ENCODE assay signal across 21 cellular contexts in the genomic region with DNA sequence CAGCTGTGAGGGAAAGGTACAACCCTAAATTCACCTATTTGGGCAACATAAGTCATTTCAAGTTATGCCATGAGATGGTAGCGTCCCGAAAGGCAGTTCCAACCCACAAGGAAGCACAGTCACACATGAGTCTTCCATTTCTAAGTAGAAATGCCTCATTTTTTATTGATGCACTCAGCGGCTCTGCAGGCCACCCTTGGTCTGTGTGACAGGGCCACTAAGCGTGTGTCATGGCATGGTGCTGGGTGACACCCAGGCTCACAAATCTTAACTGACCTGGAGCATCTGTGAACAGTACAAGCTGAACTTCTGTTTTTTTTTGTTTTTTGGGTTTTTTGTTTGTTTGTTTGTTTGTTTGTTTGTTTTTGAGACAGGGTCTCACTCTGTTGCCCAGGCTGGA. TPM values are rescaled to one million over a fixed set of nuclear protein-coding genes. Genes with fewer than 3 reads are reported as not detected.
DNase-seq lines count a peak whose midpoint lies in the region; ATAC-seq and TF ChIP-seq lines count a peak whose summit lies in the region.
"Had no signal": no experiment of that assay in that cellular context is flagged by ENCODE, and none has a peak within 500 bp of the region (broad histone marks: within the 10 kb centered on the region; RNA-seq: fewer than 3 reads in every experiment).

No MANE protein-coding gene starts in this region.

- H3K4me3 ChIP-seq in RWPE2 (ENCODE audit: severe bottlenecking) (no peak overlapping the region), esophagus muscularis mucosa (no peak overlapping the region), gastrocnemius medialis (no peak overlapping the region), prostate gland (no peak overlapping the region)
- H3K4me3 ChIP-seq: cardiac muscle cell, neural progenitor cell, testis had no signal

- H3K9me3 ChIP-seq in RWPE2 (ENCODE audit: severe bottlenecking) (no peaks in the 10 kb centered on the region), esophagus muscularis mucosa (no peaks in the 10 kb centered on the region), gastrocnemius medialis (no peaks in the 10 kb centered on the region), prostate gland (no peaks in the 10 kb centered on the region)
- H3K9me3 ChIP-seq: testis had no signal

- no peak for ATAC-seq in RWPE2 (ENCODE audit: low read depth)
- no peak for ATAC-seq in gastrocnemius medialis
- ATAC-seq: activated T-cell treated with anti-CD3 and anti-CD28 coated beads, Interleukin-2, amount 50 U/mL, for 72 hours; WTC11 had no signal

- 89% methylated on average over 4 of the region's 4 CpGs for WGBS in esophagus muscularis mucosa
- WGBS in prostate gland: 93% methylated on average over 4 of the region's 4 CpGs

- H3K27ac ChIP-seq in RWPE2 (ENCODE audit: poor library complexity, severe bottlenecking) (peak overlapping the region; percentile 27), esophagus muscularis mucosa (replicated peaks in 1 of 4) (peak overlapping the region in 3 of 4 donors; percentile 12 to 63 (median 28)), gastrocnemius medialis (peak overlapping the region; percentile 43 to 78 (median 64)), prostate gland (no peak overlapping the region)
- H3K27ac ChIP-seq: cardiac muscle cell, neural progenitor cell had no signal

- DNase-seq in M059J (ENCODE audit: low read depth) (peak; percentile 18), RWPE2 (ENCODE audit: low spot score) (no peak), esophagus muscularis mucosa (ENCODE audit: extremely low spot score) (no peak), gastrocnemius medialis (no peak), AG20443 (ENCODE audit: low spot score) (no peak), T-helper 9 cell (no peak), prostate gland (ENCODE audit: low spot score) (no peak), cortex of kidney (lab: John Stamatoyannopoulos, UW) (no peak)
- DNase-seq: activated naive CD4-positive, alpha-beta T cell treated with anti-CD3 and anti-CD28 coated beads for 36 hours; activated T-cell treated with anti-CD3 and anti-CD28 coated beads, Interleukin-2, amount 50 U/mL, for 72 hours; amygdala; H9; NCI-H1048; NCI-H187 treated with DMSO at 0.1 percent for 48 hours; NCI-H2171 treated with DMSO at 0.1 percent for 48 hours; NCI-H524; stimulated activated naive CD4-positive, alpha-beta T cell had no signal

- H3K4me1 ChIP-seq in RWPE2 (ENCODE audit: insufficient read depth, poor library complexity, severe bottlenecking) (peaks cover 6% of the 10 kb centered on the region), esophagus muscularis mucosa (peaks cover 22 to 39% (median 37%) of the 10 kb centered on the region in 4 donors), gastrocnemius medialis (peaks cover 17 to 18% of the 10 kb centered on the region in 2 donors), prostate gland (replicated peaks) (peaks cover 8% of the 10 kb centered on the region)

- TF ChIP-seq POLR2A in esophagus muscularis mucosa (IDR thresholded peaks at IDR 0.05; ENCODE audit: low read depth) (no peak), gastrocnemius medialis (IDR thresholded peaks at IDR 0.05) (no peak), prostate gland (IDR thresholded peaks at IDR 0.05) (no peak)

- TF ChIP-seq EP300 in esophagus muscularis mucosa (IDR thresholded peaks at IDR 0.05): no peak

- H3K27me3 ChIP-seq in RWPE2 (ENCODE audit: insufficient read depth, poor library complexity, severe bottlenecking): no peaks in the 10 kb centered on the region
- no peaks in the 10 kb centered on the region for H3K27me3 ChIP-seq in esophagus muscularis mucosa
- H3K27me3 ChIP-seq in gastrocnemius medialis: no peaks in the 10 kb centered on the region
- no peaks in the 10 kb centered on the region for H3K27me3 ChIP-seq in prostate gland (replicated peaks; ENCODE audit: insufficient read depth)
- H3K27me3 ChIP-seq: cardiac muscle cell, neural progenitor cell, testis had no signal

- H3K36me3 ChIP-seq in RWPE2 (ENCODE audit: low read depth) (0 out of 2 replicates have a peak, but pooled peaks cover 3% of the 10 kb centered on the region), esophagus muscularis mucosa (no peaks in the 10 kb centered on the region), gastrocnemius medialis (no peaks in the 10 kb centered on the region), prostate gland (no peaks in the 10 kb centered on the region)
- H3K36me3 ChIP-seq: cardiac muscle cell, neural progenitor cell had no signal

- intact Hi-C loops in esophagus muscularis mucosa (cut with DNase I) (no loop called here), gastrocnemius medialis (cut with DNase I; ENCODE audit: low total_unique reads) (no loop called here), prostate gland (cut with DNase I) (no loop called here)

- no peak for TF ChIP-seq CTCF in RWPE2 (IDR thresholded peaks at IDR 0.05; ENCODE audit: poor library complexity, severe bottlenecking)
- TF ChIP-seq CTCF in esophagus muscularis mucosa (IDR thresholded peaks at IDR 0.05): no peak
- no peak for TF ChIP-seq CTCF in gastrocnemius medialis (IDR thresholded peaks at IDR 0.05 in 4 of 5, conservative IDR thresholded peaks at IDR 0.05 in 1 of 5)
- TF ChIP-seq CTCF in prostate gland (IDR thresholded peaks at IDR 0.05): no peak

- in situ Hi-C loops in gastrocnemius medialis (cut with MboI; ENCODE audit: low sequenced_read_pairs in 4 of 4): no loop called here

RNA-seq across cellular contexts. Expression of gene RAB20, which starts 15.1 kb away (rescaled TPM):
- 6.1 and 9.3 TPM in 2 replicates for total RNA-seq in M059J (2014; rRNA removed; shearing (Covaris generic))
- total RNA-seq in esophagus muscularis mucosa: 10 to 100 TPM; 10.9 to 40.6 (median 15.4) TPM
- 1 to 10 TPM in 2 of 4 donors, under 1 TPM in 2; 0.31 to 9.1 (median 2.0) TPM for total RNA-seq in gastrocnemius medialis
- 10 to 100 TPM; 24.0 to 42.1 TPM for total RNA-seq in prostate gland

Comparison
In these comparisons a context has a peak if more than half of its experiments do, and no peak if none do; other contexts are left out.
1. H3K27ac ChIP-seq: peak in RWPE2 (single experiment), esophagus muscularis mucosa (3 of 4) and gastrocnemius medialis (4 of 4); none in prostate gland (0 of 2).